ENCODE assay signal across 7 cellular contexts in genomic region chr18:26443853-26444252, GRCh38.
"Had no signal": no experiment of that assay in that cellular context is flagged by ENCODE, and none has a peak within 500 bp of the region (broad histone marks: within the 10 kb centered on the region; RNA-seq: fewer than 3 reads in every experiment).

No MANE protein-coding gene starts in this region.

- DNase-seq: GM23248, GOT3, H7, KBM-7 had no signal

- H3K4me3 ChIP-seq: GM23248, HAP-1 had no signal

- H3K36me3 ChIP-seq: HAP-1 had no signal

- ATAC-seq: HCT116 had no signal

- H3K4me3 Mint-ChIP-seq: IgD-negative memory B cell had no signal

- H3K9me3 ChIP-seq: HAP-1 had no signal

- H3K27ac ChIP-seq: GM23248 had no signal

- H3K9me3 Mint-ChIP-seq: IgD-negative memory B cell had no signal

- H3K27ac Mint-ChIP-seq: IgD-negative memory B cell had no signal

- H3K36me3 Mint-ChIP-seq: IgD-negative memory B cell had no signal

- H3K4me1 ChIP-seq: HAP-1 had no signal
